ENCODE assay signal across 8 cellular contexts in the genomic region with DNA sequence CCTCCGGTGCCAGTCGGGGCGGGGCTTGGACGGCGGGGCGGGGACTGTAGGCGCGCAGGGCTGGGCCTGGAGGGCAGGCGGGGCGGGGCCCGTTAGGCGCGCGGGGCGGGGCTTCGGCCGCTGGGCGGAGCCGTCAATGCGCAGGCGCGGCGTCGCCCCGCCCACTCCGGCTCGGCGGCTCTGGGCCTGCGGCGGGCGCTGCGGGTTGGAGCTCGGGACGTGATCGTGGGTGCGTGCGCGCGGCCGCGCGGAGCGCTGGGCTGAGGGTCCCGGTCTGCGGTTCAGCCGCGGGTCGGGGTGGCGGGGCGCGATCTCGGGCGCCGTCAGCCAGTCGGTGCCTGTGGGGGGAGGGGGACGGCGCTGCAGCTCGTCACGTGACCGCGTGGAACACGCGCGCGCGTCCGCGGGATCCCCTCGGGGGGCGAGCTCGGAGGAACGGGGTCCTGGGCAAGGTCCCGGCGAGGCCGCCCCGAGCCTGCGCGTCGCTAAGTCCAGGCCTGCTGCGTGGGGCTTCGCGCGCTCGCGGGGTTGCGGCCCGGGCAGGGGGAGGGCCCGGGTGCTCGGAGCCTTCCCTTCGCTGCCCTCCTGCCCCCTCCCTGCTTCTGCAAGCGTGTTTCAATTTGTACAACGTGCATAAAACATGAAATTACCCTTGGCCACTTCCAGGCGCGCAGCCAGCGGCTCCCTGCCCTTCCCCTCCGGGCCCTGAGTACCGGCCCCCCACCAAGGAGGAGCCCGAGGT. TPM values are rescaled to one million over a fixed set of nuclear protein-coding genes. Genes with fewer than 3 reads are reported as not detected.
DNase-seq lines count a peak whose midpoint lies in the region; ATAC-seq and TF ChIP-seq lines count a peak whose summit lies in the region.

A gene (plus strand): TSS at position 164 of the 742 bp plus-strand sequence. CDS start 595 bp downstream, outside the sequence.

- POLR2A ChIA-PET in BJ (lab: Charles Lee) = no interaction called here

- H3K27me3 ChIP-seq in BJ (ENCODE audit: control insufficient read depth, insufficient read depth, low read length) = no peaks in the 10 kb centered on the region
- H3K27me3 ChIP-seq in left lung = no peaks in the 10 kb centered on the region

- peaks cover 4 to 55% of the 10 kb centered on the region in 2 donors for H3K4me1 ChIP-seq in left lung

- H3K27ac ChIP-seq in left lung = peak within 1 kb of the TSS; percentile 84 to 87

- peak; percentile 87 for ATAC-seq in GM19324 (IDR thresholded peaks at IDR 0.05; ENCODE audit: low FRiP score, unreplicated experiment)
- ATAC-seq in HG03469 (IDR thresholded peaks at IDR 0.05; ENCODE audit: unreplicated experiment) = peak; percentile 45
- ATAC-seq in left lung = peak; percentile 95

- DNase-seq in BJ (ENCODE audit: low read depth) (peak; percentile 11), NCI-H69 (lab: John Stamatoyannopoulos, UW) (peak; percentile 87), dedifferentiated amniotic fluid mesenchymal stem cell (ENCODE audit: extremely low spot score) (peak; percentile 72), left lung (peak; percentile 94 to 100)
- DNase-seq in activated CD4-positive, alpha-beta T cell treated with anti-CD3 and anti-CD28 coated beads, Interleukin-2, amount 50 U/mL, for 1 hour = peak; percentile 94
- DNase-seq in stimulated activated CD4-positive, alpha-beta T cell treated with anti-CD3 and anti-CD28 coated beads, Interleukin-2, amount 100 ng/mL, for 4 hours (ENCODE audit: low read depth) = peak; percentile 89

- intact Hi-C loops in left lung (cut with DNase I) = loop anchor here in 1 of 2 donors (10.0 kb wide), 1 partner anchor 140 kb away; no protein-coding TSS in a partner anchor

- TF ChIP-seq CTCF in BJ (IDR thresholded peaks at IDR 0.05; ENCODE audit: insufficient read depth, low read depth, low read length) (no peak), left lung (IDR thresholded peaks at IDR 0.05) (no peak)

- H3K9me3 ChIP-seq in left lung = no peaks in the 10 kb centered on the region

- H3K4me3 ChIP-seq in BJ (ENCODE audit: low read depth, low read length) (peak within 1 kb of the TSS; percentile 82), left lung (peak within 1 kb of the TSS; percentile 98)

- peaks cover 5% of the 10 kb centered on the region for H3K36me3 ChIP-seq in BJ (ENCODE audit: control insufficient read depth, insufficient read depth, low read length)
- peaks cover 0 to 6% of the 10 kb centered on the region in 2 donors for H3K36me3 ChIP-seq in left lung

- CTCF ChIA-PET in BJ (lab: Yijun Ruan, JAX) = interaction anchor here (0.7 to 2.8 kb wide), 8 partner anchors 9 to 144 kb away, joined by 3 to 15 read pairs (median 6); a partner anchor contains a TSS

RNA-seq across cellular contexts. Expression of the gene that starts here (rescaled TPM):
- polyA plus RNA-seq in BJ (2011; rRNA removed) = 8.0 and 16.1 TPM in 2 replicates
- 4.1 and 6.5 TPM in 2 replicates for polyA minus RNA-seq in BJ (2011; rRNA and poly(A)+ RNA removed)
- 10 to 100 TPM; 33.4 to 38.4 TPM for total RNA-seq in left lung

Comparison
In these comparisons a context has a peak if more than half of its experiments do, and no peak if none do; other contexts are left out.
1. Peak in every context shown above with its lines: DNase-seq, ATAC-seq, H3K4me3 ChIP-seq and H3K27ac ChIP-seq.
2. DNase-seq: peak in every context shown above with its lines; median percentile 97 in left lung; 94 in activated CD4-positive, alpha-beta T cell treated with anti-CD3 and anti-CD28 coated beads, Interleukin-2, amount 50 U/mL, for 1 hour; 89 in stimulated activated CD4-positive, alpha-beta T cell treated with anti-CD3 and anti-CD28 coated beads, Interleukin-2, amount 100 ng/mL, for 4 hours; 87 in NCI-H69; 72 in dedifferentiated amniotic fluid mesenchymal stem cell; 11 in BJ.
3. ATAC-seq: peak in every context shown above with its lines; median percentile 95 in left lung; 87 in GM19324; 45 in HG03469.